22 cellular contexts compared by ENCODE assay signal in genomic region chr2:236865052-236865451, GRCh38.
"Had no signal": no experiment of that assay in that cellular context is flagged by ENCODE, and none has a peak within 500 bp of the region (broad histone marks: within the 10 kb centered on the region; RNA-seq: fewer than 3 reads in every experiment).

No MANE protein-coding gene starts in this region.

- H3K9me3 ChIP-seq: esophagus squamous epithelium, prostate gland, thoracic aorta had no signal

- H3K4me1 ChIP-seq: prostate gland had no signal

- H3K36me3 ChIP-seq: esophagus squamous epithelium, neural progenitor cell, prostate gland, spleen, thoracic aorta, tibial nerve had no signal

- ATAC-seq: effector memory CD8-positive, alpha-beta T cell; naive thymus-derived CD4-positive, alpha-beta T cell; right cardiac atrium; stimulated activated memory B cell treated with anti-CD40 and anti-IgM and Interleukin-4, amounts not matched to agents 10 μg/mL and 1 μg/mL and 100 μg/mL, for 72 hours; stimulated activated naive CD8-positive, alpha-beta T cell treated with anti-CD3 and anti-CD28 coated beads, Interleukin-15, Interleukin-2, amounts not matched to agents 100 U/mL and 50 U/mL, for 24 hours had no signal

- H3K27ac ChIP-seq: esophagus squamous epithelium, neural progenitor cell, prostate gland, spleen, thoracic aorta, tibial nerve had no signal

- H3K9me3 Mint-ChIP-seq: effector memory CD8-positive, alpha-beta T cell had no signal

- H3K27me3 ChIP-seq: esophagus squamous epithelium, neural progenitor cell, tibial nerve had no signal

- DNase-seq: cortex of kidney; effector memory CD8-positive, alpha-beta T cell; erythroblast; esophagus squamous epithelium; foreskin melanocyte; hypothalamus; immature natural killer cell; mesenchymal stem cell; midbrain; naive thymus-derived CD4-positive, alpha-beta T cell; right cardiac atrium; spleen; stimulated activated CD4-positive, alpha-beta T cell treated with anti-CD3 and anti-CD28 coated beads, Interleukin-4, amount 100 ng/mL, for 4 hours; stimulated activated naive CD8-positive, alpha-beta T cell treated with anti-CD3 and anti-CD28 coated beads, Interleukin-15, Interleukin-2, amounts not matched to agents 100 U/mL and 50 U/mL, for 24 hours; substantia nigra had no signal

- H3K27ac Mint-ChIP-seq: effector memory CD8-positive, alpha-beta T cell; immature natural killer cell; naive thymus-derived CD4-positive, alpha-beta T cell; nephron; neural progenitor cell; stimulated activated memory B cell treated with anti-CD40 and anti-IgM and Interleukin-4, amounts not matched to agents 10 μg/mL and 1 μg/mL and 100 μg/mL, for 72 hours had no signal

- H3K4me3 ChIP-seq: esophagus squamous epithelium, neural progenitor cell, prostate gland, skin epidermis, spleen, thoracic aorta, tibial nerve had no signal

- H3K4me3 Mint-ChIP-seq: effector memory CD8-positive, alpha-beta T cell; immature natural killer cell; naive thymus-derived CD4-positive, alpha-beta T cell; nephron; neural progenitor cell; stimulated activated memory B cell treated with anti-CD40 and anti-IgM and Interleukin-4, amounts not matched to agents 10 μg/mL and 1 μg/mL and 100 μg/mL, for 72 hours had no signal

- H3K4me1 Mint-ChIP-seq: immature natural killer cell; naive thymus-derived CD4-positive, alpha-beta T cell had no signal

- H3K36me3 Mint-ChIP-seq: immature natural killer cell; stimulated activated memory B cell treated with anti-CD40 and anti-IgM and Interleukin-4, amounts not matched to agents 10 μg/mL and 1 μg/mL and 100 μg/mL, for 72 hours had no signal
